In genomic region chr12:49322708-49323523, GRCh38 we compare ENCODE assay signal across 8 cellular contexts. TPM values are rescaled to one million over a fixed set of nuclear protein-coding genes. Genes with fewer than 3 reads are reported as not detected.
A peak's percentile ranks its signal among the peaks of the same experiment; 100 is the strongest.
DNase-seq lines count a peak whose midpoint lies in the region; ATAC-seq, FAIRE-seq and TF ChIP-seq lines count a peak whose summit lies in the region.

A gene with protein sequence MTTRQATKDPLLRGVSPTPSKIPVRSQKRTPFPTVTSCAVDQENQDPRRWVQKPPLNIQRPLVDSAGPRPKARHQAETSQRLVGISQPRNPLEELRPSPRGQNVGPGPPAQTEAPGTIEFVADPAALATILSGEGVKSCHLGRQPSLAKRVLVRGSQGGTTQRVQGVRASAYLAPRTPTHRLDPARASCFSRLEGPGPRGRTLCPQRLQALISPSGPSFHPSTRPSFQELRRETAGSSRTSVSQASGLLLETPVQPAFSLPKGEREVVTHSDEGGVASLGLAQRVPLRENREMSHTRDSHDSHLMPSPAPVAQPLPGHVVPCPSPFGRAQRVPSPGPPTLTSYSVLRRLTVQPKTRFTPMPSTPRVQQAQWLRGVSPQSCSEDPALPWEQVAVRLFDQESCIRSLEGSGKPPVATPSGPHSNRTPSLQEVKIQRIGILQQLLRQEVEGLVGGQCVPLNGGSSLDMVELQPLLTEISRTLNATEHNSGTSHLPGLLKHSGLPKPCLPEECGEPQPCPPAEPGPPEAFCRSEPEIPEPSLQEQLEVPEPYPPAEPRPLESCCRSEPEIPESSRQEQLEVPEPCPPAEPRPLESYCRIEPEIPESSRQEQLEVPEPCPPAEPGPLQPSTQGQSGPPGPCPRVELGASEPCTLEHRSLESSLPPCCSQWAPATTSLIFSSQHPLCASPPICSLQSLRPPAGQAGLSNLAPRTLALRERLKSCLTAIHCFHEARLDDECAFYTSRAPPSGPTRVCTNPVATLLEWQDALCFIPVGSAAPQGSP (plus strand): TSS chr12:49323255. CDS start chr12:49323609, 354 bp downstream.

- H3K27ac ChIP-seq in MM.1S (ENCODE audit: low read length) (peak within 1 kb of the TSS; percentile 22; the same call in 1 of the 2 replicates), neural cell (ENCODE audit: low read length) (peak within 1 kb of the TSS; percentile 42)

- ATAC-seq in stimulated activated naive CD8-positive, alpha-beta T cell treated with anti-CD3 and anti-CD28 coated beads, Interleukin-15, amount 100 ng/mL, for 72 hours = peak; percentile 95

- H3F3A ChIP-seq in MM.1S (ENCODE audit: insufficient read depth, low read length) (no peaks in the 10 kb centered on the region; the same call in 1 of the 2 replicates), neural cell (ENCODE audit: insufficient read depth, low read length, poor library complexity, severe bottlenecking) (no peaks in the 10 kb centered on the region)

- TF ChIP-seq RAD21 in neural cell (conservative IDR thresholded peaks at IDR 0.05) = peak; percentile 38

- H3K9me3 Mint-ChIP-seq in stimulated activated naive CD8-positive, alpha-beta T cell treated with anti-CD3 and anti-CD28 coated beads, Interleukin-15, amount 100 ng/mL, for 72 hours = no peaks in the 10 kb centered on the region

- no peaks in the 10 kb centered on the region for H3K27me3 ChIP-seq in MM.1S (replicated peaks; ENCODE audit: insufficient read depth, low read length)
- no peaks in the 10 kb centered on the region for H3K27me3 ChIP-seq in neural cell (ENCODE audit: insufficient read depth, low read depth, low read length)

- H3K27ac Mint-ChIP-seq in stimulated activated naive CD8-positive, alpha-beta T cell treated with anti-CD3 and anti-CD28 coated beads, Interleukin-15, amount 100 ng/mL, for 72 hours = peak within 1 kb of the TSS; percentile 95 to 98

- H3K9me2 ChIP-seq in MM.1S (replicated peaks; ENCODE audit: insufficient read depth, low read length) (no peaks in the 10 kb centered on the region), neural cell (ENCODE audit: insufficient read depth, low read length) (no peaks in the 10 kb centered on the region)

- H3K9me3 ChIP-seq in MM.1S (replicated peaks; ENCODE audit: insufficient read depth, low read length) (no peaks in the 10 kb centered on the region), neural cell (ENCODE audit: low read length) (no peaks in the 10 kb centered on the region)

- H3K4me1 Mint-ChIP-seq in stimulated activated naive CD8-positive, alpha-beta T cell treated with anti-CD3 and anti-CD28 coated beads, Interleukin-15, amount 100 ng/mL, for 72 hours = peaks cover 23% of the 10 kb centered on the region

- peaks cover 13% of the 10 kb centered on the region for H3K79me2 ChIP-seq in MM.1S (ENCODE audit: low read length)
- no peaks in the 10 kb centered on the region for H3K79me2 ChIP-seq in neural cell (replicated peaks; ENCODE audit: insufficient read depth, low read length)

- H3K4me3 ChIP-seq in MM.1S (ENCODE audit: low read length) = peak within 1 kb of the TSS; percentile 93
- peak within 1 kb of the TSS; percentile 84 for H3K4me3 ChIP-seq in fibroblast of villous mesenchyme (ENCODE audit: low read depth, low read length)
- H3K4me3 ChIP-seq in neural cell (ENCODE audit: low read length) = peak within 1 kb of the TSS; percentile 82

- H3K4me1 ChIP-seq in MM.1S (ENCODE audit: low read length) = peaks cover 8% of the 10 kb centered on the region

- TF ChIP-seq EP300 in neural cell (conservative IDR thresholded peaks at IDR 0.05; ENCODE audit: poor library complexity, severe bottlenecking) = no peak

- H3K4me2 ChIP-seq in MM.1S (ENCODE audit: low read depth, low read length) = peak within 1 kb of the TSS; percentile 98
- peak within 1 kb of the TSS; percentile 71 for H3K4me2 ChIP-seq in neural cell (ENCODE audit: low read length)

- peaks cover 4% of the 10 kb centered on the region; the same call in 1 of the 2 replicates for H3K36me3 ChIP-seq in MM.1S (replicated peaks; ENCODE audit: insufficient read depth, low read length)
- H3K36me3 ChIP-seq in neural cell (ENCODE audit: insufficient read depth, low read length) = no peaks in the 10 kb centered on the region

- H4K20me1 ChIP-seq in MM.1S (ENCODE audit: insufficient read depth, low read length) (no peaks in the 10 kb centered on the region), neural cell (ENCODE audit: insufficient read depth) (no peaks in the 10 kb centered on the region)

- no peak for TF ChIP-seq CTCF in MM.1S (IDR thresholded peaks at IDR 0.05; ENCODE audit: low read length)
- TF ChIP-seq CTCF in fibroblast of villous mesenchyme (IDR thresholded peaks at IDR 0.05; ENCODE audit: insufficient read depth, low read depth, low read length) = no peak
- TF ChIP-seq CTCF in neural cell (IDR thresholded peaks at IDR 0.05; ENCODE audit: poor library complexity, severe bottlenecking) = no peak

- peak; percentile 99 for FAIRE-seq in G401.6 (lab: Jason Lieb, UNC)

- peak; percentile 98 for DNase-seq in HCEC 1CT
- peak; percentile 98 for DNase-seq in MM.1S
- peak; percentile 96 for DNase-seq in SHP77 treated with DMSO at 0.1 percent for 48 hours (lab: John Stamatoyannopoulos, UW)
- peak; percentile 96 for DNase-seq in activated effector memory CD4-positive, alpha-beta T cell treated with Interleukin-2 at 50 U/mL for 16 hours
- peak; percentile 98 for DNase-seq in fibroblast of villous mesenchyme (ENCODE audit: low read depth)
- peak; percentile 98 to 99 for DNase-seq in stimulated activated naive CD8-positive, alpha-beta T cell treated with anti-CD3 and anti-CD28 coated beads, Interleukin-15, amount 100 ng/mL, for 72 hours

- peak within 1 kb of the TSS; percentile 91 to 94 for H3K4me3 Mint-ChIP-seq in stimulated activated naive CD8-positive, alpha-beta T cell treated with anti-CD3 and anti-CD28 coated beads, Interleukin-15, amount 100 ng/mL, for 72 hours

- H3K27me3 Mint-ChIP-seq in stimulated activated naive CD8-positive, alpha-beta T cell treated with anti-CD3 and anti-CD28 coated beads, Interleukin-15, amount 100 ng/mL, for 72 hours = no peaks in the 10 kb centered on the region

- peak within 1 kb of the TSS; percentile 95 for H2AFZ ChIP-seq in MM.1S (ENCODE audit: low read length)
- peak within 1 kb of the TSS; percentile 100 for H2AFZ ChIP-seq in neural cell (ENCODE audit: low read depth, low read length)

- peak within 1 kb of the TSS; percentile 69 for H3K9ac ChIP-seq in MM.1S (ENCODE audit: low read length)
- H3K9ac ChIP-seq in neural cell (ENCODE audit: low read length) = peak within 1 kb of the TSS; percentile 71

TF ChIP-seq in neural cell, 6 proteins besides CTCF, POLR2A, EP300 and RAD21:
- peak; percentile 71 for TF ChIP-seq POLR2AphosphoS5 (IDR thresholded peaks at IDR 0.05)
- no peak for TF ChIP-seq TAF1 (IDR thresholded peaks at IDR 0.05; ENCODE audit: low read depth)
- TF ChIP-seq MXI1 (conservative IDR thresholded peaks at IDR 0.05; ENCODE audit: poor library complexity, severe bottlenecking) = peak; percentile 98

RNA-seq across cellular contexts. Expression of the gene that starts here (rescaled TPM):
- 11.3 and 14.7 TPM in 2 replicates for total RNA-seq in fibroblast of villous mesenchyme
- polyA plus RNA-seq in neural cell = 0.26 and 1.3 TPM in 2 replicates
- polyA minus RNA-seq in neural cell = 1.9 TPM in 1 of 2 replicates, not detected in the other

Comparison
In these comparisons a context has a peak if more than half of its experiments do, and no peak if none do; other contexts are left out.
1. Peak in every context shown above with its lines: DNase-seq, ATAC-seq, H3K4me3 ChIP-seq and H3K27ac ChIP-seq.